ENCODE assay signal across 1 cellular context in the genomic region with DNA sequence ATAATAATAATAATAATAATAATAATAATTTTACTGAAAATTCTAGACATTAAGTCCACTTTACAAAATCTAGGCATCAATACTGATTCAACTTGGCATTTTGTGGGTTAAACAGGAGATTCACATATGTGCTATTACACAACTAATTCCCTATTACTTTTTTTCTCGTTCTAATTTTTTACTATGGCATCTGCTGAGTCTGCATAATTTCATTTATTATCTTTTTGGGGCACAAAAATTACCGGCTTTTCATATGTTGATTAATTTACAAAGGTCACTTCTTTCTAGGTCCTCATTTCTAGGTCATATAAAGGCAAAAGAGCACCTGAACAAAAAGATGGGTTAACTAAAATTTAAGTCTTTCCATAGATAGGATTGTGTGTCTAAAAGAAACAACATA.
TF ChIP-seq lines count a peak whose summit lies in the region.

No MANE protein-coding gene starts in this region.

TF ChIP-seq in HepG2, 621 proteins besides CTCF, POLR2A, EP300 and RAD21 (continued from another document):
- TF ChIP-seq, protein P1, sequence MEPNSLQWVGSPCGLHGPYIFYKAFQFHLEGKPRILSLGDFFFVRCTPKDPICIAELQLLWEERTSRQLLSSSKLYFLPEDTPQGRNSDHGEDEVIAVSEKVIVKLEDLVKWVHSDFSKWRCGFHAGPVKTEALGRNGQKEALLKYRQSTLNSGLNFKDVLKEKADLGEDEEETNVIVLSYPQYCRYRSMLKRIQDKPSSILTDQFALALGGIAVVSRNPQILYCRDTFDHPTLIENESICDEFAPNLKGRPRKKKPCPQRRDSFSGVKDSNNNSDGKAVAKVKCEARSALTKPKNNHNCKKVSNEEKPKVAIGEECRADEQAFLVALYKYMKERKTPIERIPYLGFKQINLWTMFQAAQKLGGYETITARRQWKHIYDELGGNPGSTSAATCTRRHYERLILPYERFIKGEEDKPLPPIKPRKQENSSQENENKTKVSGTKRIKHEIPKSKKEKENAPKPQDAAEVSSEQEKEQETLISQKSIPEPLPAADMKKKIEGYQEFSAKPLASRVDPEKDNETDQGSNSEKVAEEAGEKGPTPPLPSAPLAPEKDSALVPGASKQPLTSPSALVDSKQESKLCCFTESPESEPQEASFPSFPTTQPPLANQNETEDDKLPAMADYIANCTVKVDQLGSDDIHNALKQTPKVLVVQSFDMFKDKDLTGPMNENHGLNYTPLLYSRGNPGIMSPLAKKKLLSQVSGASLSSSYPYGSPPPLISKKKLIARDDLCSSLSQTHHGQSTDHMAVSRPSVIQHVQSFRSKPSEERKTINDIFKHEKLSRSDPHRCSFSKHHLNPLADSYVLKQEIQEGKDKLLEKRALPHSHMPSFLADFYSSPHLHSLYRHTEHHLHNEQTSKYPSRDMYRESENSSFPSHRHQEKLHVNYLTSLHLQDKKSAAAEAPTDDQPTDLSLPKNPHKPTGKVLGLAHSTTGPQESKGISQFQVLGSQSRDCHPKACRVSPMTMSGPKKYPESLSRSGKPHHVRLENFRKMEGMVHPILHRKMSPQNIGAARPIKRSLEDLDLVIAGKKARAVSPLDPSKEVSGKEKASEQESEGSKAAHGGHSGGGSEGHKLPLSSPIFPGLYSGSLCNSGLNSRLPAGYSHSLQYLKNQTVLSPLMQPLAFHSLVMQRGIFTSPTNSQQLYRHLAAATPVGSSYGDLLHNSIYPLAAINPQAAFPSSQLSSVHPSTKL (CRISPR knock-in tag; IDR thresholded peaks at IDR 0.05): no peak
TF ChIP-seq in HepG2: peak in this region for 2.
